In genomic region chr7:158706273-158706704, GRCh38 we compare ENCODE assay signal across 1 cellular context.
TF ChIP-seq lines count a peak whose summit lies in the region.

No MANE protein-coding gene starts in this region.

TF ChIP-seq in HCT116, 20 proteins besides CTCF, POLR2A, EP300 and RAD21 (continued from another document):
- TF ChIP-seq YY1 (IDR thresholded peaks at IDR 0.05; ENCODE audit: extremely low read depth, insufficient replicate concordance, low read depth, low read length) (no peak), REST (IDR thresholded peaks at IDR 0.05; ENCODE audit: low read depth) (no peak), SIN3A (IDR thresholded peaks at IDR 0.05; ENCODE audit: low read depth) (no peak), ATF3 (IDR thresholded peaks at IDR 0.05) (no peak), POLR2AphosphoS5 (IDR thresholded peaks at IDR 0.05; ENCODE audit: low read depth, low read length) (no peak), CEBPB (IDR thresholded peaks at IDR 0.05; ENCODE audit: low read depth) (no peak), ZNF274 (IDR thresholded peaks at IDR 0.05; ENCODE audit: low read depth, low read length) (no peak), ZFX (IDR thresholded peaks at IDR 0.05) (no peak), TCF7L2 (IDR thresholded peaks at IDR 0.05; ENCODE audit: borderline replicate concordance, extremely low read depth, insufficient read depth, insufficient read length) (no peak), SRF (IDR thresholded peaks at IDR 0.05; ENCODE audit: low read depth) (no peak), EZH2 (IDR thresholded peaks at IDR 0.05) (no peak), ZBTB33 (IDR thresholded peaks at IDR 0.05; ENCODE audit: extremely low read depth, insufficient replicate concordance, low read length) (no peak)
TF ChIP-seq in HCT116: peak in this region for 0.
